1 cellular context compared by ENCODE assay signal in the genomic region with DNA sequence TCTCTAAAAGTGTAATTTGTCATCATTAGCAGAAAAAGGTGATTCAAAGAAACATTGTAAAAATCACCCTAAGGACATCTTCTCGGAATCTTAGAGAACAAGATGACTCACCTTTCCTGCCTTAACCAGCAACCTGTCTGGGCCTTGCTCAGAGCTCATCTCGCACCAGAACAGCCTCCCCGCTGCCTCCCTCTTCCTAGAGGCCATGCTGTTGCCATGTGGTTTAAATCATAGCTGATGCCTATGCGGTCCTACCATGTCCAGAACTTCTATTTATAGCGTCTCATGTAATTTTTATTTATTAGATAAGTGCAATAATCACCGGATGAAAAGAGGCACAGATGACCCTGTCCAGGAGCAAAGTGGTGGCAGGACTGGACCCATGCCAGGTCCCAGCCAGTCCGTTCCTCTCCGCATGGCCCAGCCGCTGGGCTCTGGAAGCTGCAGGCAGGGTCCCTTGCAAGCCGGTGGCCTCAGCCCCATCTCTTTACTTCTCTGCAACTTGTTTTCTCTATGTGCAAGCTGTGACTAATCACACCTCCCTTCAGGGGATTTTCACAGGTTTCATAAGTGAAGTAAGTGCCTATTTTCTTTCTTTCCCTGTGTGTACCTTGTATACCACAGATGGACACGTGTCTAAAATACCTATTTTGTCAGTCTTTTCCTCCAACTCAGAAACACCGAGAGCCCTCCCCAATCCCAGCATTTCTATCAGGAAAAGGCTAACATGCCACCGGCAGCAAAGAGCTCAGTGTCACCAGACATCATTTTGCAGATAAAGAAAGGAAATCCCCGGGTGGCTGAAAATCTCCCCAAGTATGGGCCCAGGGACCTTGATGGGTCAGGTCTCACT.
TF ChIP-seq lines count a peak whose summit lies in the region.

No MANE protein-coding gene starts in this region.

TF ChIP-seq in HepG2, 621 proteins besides CTCF, POLR2A, EP300 and RAD21 (continued from another document):
- no peak for TF ChIP-seq SIX1 (CRISPR knock-in tag; IDR thresholded peaks at IDR 0.05; ENCODE audit: borderline replicate concordance)
- TF ChIP-seq KAT8 (CRISPR knock-in tag; IDR thresholded peaks at IDR 0.05) = no peak
- no peak for TF ChIP-seq MTF1 (CRISPR knock-in tag; IDR thresholded peaks at IDR 0.05)
- no peak for TF ChIP-seq AHR (CRISPR knock-in tag; IDR thresholded peaks at IDR 0.05)
- TF ChIP-seq, protein P1, sequence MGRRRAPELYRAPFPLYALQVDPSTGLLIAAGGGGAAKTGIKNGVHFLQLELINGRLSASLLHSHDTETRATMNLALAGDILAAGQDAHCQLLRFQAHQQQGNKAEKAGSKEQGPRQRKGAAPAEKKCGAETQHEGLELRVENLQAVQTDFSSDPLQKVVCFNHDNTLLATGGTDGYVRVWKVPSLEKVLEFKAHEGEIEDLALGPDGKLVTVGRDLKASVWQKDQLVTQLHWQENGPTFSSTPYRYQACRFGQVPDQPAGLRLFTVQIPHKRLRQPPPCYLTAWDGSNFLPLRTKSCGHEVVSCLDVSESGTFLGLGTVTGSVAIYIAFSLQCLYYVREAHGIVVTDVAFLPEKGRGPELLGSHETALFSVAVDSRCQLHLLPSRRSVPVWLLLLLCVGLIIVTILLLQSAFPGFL (CRISPR knock-in tag; IDR thresholded peaks at IDR 0.05) = no peak
- TF ChIP-seq PHF8 (CRISPR knock-in tag; IDR thresholded peaks at IDR 0.05) = no peak
- no peak for TF ChIP-seq ZNF121 (CRISPR knock-in tag; IDR thresholded peaks at IDR 0.05)
